ENCODE assay signal across 8 cellular contexts in genomic region chr17:21323406-21324111, GRCh38. TPM values are rescaled to one million over a fixed set of nuclear protein-coding genes. Genes with fewer than 3 reads are reported as not detected.
DNase-seq lines count a peak whose midpoint lies in the region; ATAC-seq and TF ChIP-seq lines count a peak whose summit lies in the region.
"Not testable (repeated sequence)": the region's sequence is repeated elsewhere in the genome, so short reads cannot be mapped to it uniquely, and the experiment has no call there.

No MANE protein-coding gene starts in this region.

- BruUV-seq in mammary epithelial cell (replicated peaks; lab: Mats Ljungman, UMichigan): not testable (repeated sequence)

- H3K9ac ChIP-seq in OCI-LY1 (ENCODE audit: low read length); mammary epithelial cell (ENCODE audit: insufficient read depth, low read length): not testable (repeated sequence)

- in situ Hi-C loops in G401 (cut with HindIII; ENCODE audit: low sequenced_read_pairs); mammary epithelial cell (cut with MboI; ENCODE audit: low sequenced_read_pairs in 2 of 2): not testable (repeated sequence)

- H3F3A ChIP-seq in OCI-LY1 (ENCODE audit: insufficient read depth, low read length): not testable (repeated sequence)

- not testable (repeated sequence) for H2AFZ ChIP-seq in OCI-LY1 (ENCODE audit: low read length)
- H2AFZ ChIP-seq in mammary epithelial cell (ENCODE audit: low read depth, low read length): peak overlapping the region; percentile 95

- H3K79me2 ChIP-seq in OCI-LY1 (ENCODE audit: insufficient read depth, low read length); mammary epithelial cell (ENCODE audit: insufficient read depth, low read length): not testable (repeated sequence)

- peaks cover 22% of the 10 kb centered on the region for H3K4me1 ChIP-seq in OCI-LY1 (ENCODE audit: insufficient read depth, low read length, severe bottlenecking)
- not testable (repeated sequence) for H3K4me1 ChIP-seq in mammary epithelial cell (ENCODE audit: insufficient read depth, low read length); upper lobe of right lung

- 48% methylated on average over 22 of the region's 33 CpGs for WGBS in mammary epithelial cell (ENCODE audit: low coverage, missing lambda C conversion rate)

- H3K4me2 ChIP-seq in OCI-LY1 (ENCODE audit: low read length): peak overlapping the region; percentile 70
- not testable (repeated sequence) for H3K4me2 ChIP-seq in mammary epithelial cell (ENCODE audit: insufficient read depth, low read depth, low read length)

- H3K9me3 Mint-ChIP-seq in glutamatergic neuron (ENCODE audit: unreplicated experiment): not testable (repeated sequence)

- H3K27me3 Mint-ChIP-seq in glutamatergic neuron (ENCODE audit: unreplicated experiment): peaks cover 11% of the 10 kb centered on the region

- peak; percentile 87 for DNase-seq in G401 (ENCODE audit: low spot score)
- DNase-seq in activated CD8-positive, alpha-beta memory T cell treated with anti-CD3 and anti-CD28 coated beads, Interleukin-2, amount 50 U/mL, for 48 hours: peak; percentile 49
- not testable (repeated sequence) for DNase-seq in mammary epithelial cell, glutamatergic neuron
- DNase-seq in mesenteric fat pad (ENCODE audit: low spot score): peak; percentile 88
- DNase-seq in sciatic nerve (ENCODE audit: low spot score): peak; percentile 61
- DNase-seq in upper lobe of right lung: peak; percentile 63

- H3K27me3 ChIP-seq in OCI-LY1 (ENCODE audit: insufficient read depth, low read length); mammary epithelial cell (ENCODE audit: insufficient read depth, low read length); upper lobe of right lung: not testable (repeated sequence)

- H3K27ac Mint-ChIP-seq in glutamatergic neuron (ENCODE audit: unreplicated experiment): not testable (repeated sequence)

- CTCF ChIA-PET in mammary epithelial cell (lab: Charles Lee; ENCODE audit: low non-redundant PET): not testable (repeated sequence)

- peak overlapping the region; percentile 67 for H3K4me3 ChIP-seq in OCI-LY1 (ENCODE audit: low read depth, low read length, poor library complexity, severe bottlenecking)
- H3K4me3 ChIP-seq in mammary epithelial cell (replicated peaks in 1 of 3; ENCODE audit: insufficient read depth in 1 of 3, low read depth in 2 of 3, low read length in 3 of 3): not testable (repeated sequence)
- H3K4me3 ChIP-seq in upper lobe of right lung: peak overlapping the region; percentile 79

- peak; percentile 41 for ATAC-seq in sciatic nerve
- ATAC-seq in upper lobe of right lung: peak; percentile 2

- dilution Hi-C loops in mammary epithelial cell (cut with HindIII; ENCODE audit: low sequenced_read_pairs): not testable (repeated sequence)

- intact Hi-C loops in mammary epithelial cell (cut with micrococcal nuclease): loop anchor here (2.0 kb wide), 2 partner anchors 43 to 189 kb away; no protein-coding TSS in a partner anchor
- intact Hi-C loops in sciatic nerve (cut with DNase I); upper lobe of right lung (cut with DNase I): not testable (repeated sequence)

- not testable (repeated sequence) for H3K36me3 Mint-ChIP-seq in glutamatergic neuron (ENCODE audit: unreplicated experiment)

- H3K27ac ChIP-seq in OCI-LY1 (ENCODE audit: low read depth, low read length, poor library complexity, severe bottlenecking): peak overlapping the region; percentile 54
- H3K27ac ChIP-seq in mammary epithelial cell (ENCODE audit: insufficient read depth, low read depth, low read length); upper lobe of right lung: not testable (repeated sequence)

- not testable (repeated sequence) for H3K4me1 Mint-ChIP-seq in glutamatergic neuron (ENCODE audit: low read depth, unreplicated experiment)

- not testable (repeated sequence) for TF ChIP-seq CTCF in OCI-LY1 (IDR thresholded peaks at IDR 0.05; ENCODE audit: low read length); mammary epithelial cell (conservative IDR thresholded peaks at IDR 0.05 in 1 of 2, IDR thresholded peaks at IDR 0.05 in 1 of 2; ENCODE audit: extremely low read depth in 1 of 2, insufficient read depth in 1 of 2, low read depth in 1 of 2, low read length in 2 of 2); glutamatergic neuron (IDR thresholded peaks at IDR 0.05; ENCODE audit: partially characterized antibody, unreplicated experiment); upper lobe of right lung (IDR thresholded peaks at IDR 0.05)

- peak overlapping the region; percentile 91 for H3K4me3 Mint-ChIP-seq in glutamatergic neuron (ENCODE audit: unreplicated experiment)

- not testable (repeated sequence) for H4K20me1 ChIP-seq in OCI-LY1 (ENCODE audit: insufficient read depth, low read length); mammary epithelial cell (ENCODE audit: insufficient read depth, low read length)

- H3K9me3 ChIP-seq in OCI-LY1 (ENCODE audit: low read length); mammary epithelial cell (replicated peaks; ENCODE audit: insufficient read depth, low read length); upper lobe of right lung: not testable (repeated sequence)

- not testable (repeated sequence) for H3K9me2 ChIP-seq in OCI-LY1 (ENCODE audit: low read depth, low read length)

- H3K36me3 ChIP-seq in OCI-LY1 (ENCODE audit: insufficient read depth, low read length); mammary epithelial cell (ENCODE audit: insufficient read depth, low read length); upper lobe of right lung: not testable (repeated sequence)

RNA-seq across cellular contexts. Expression of gene MAP2K3, which starts 39.0 kb away (rescaled TPM):
- 35.2 and 37.9 TPM in 2 replicates for total RNA-seq in G401 (2014; rRNA removed; shearing (Covaris generic))
- 10 to 100 TPM; 14.2 to 57.6 TPM for total RNA-seq in mammary epithelial cell
- polyA plus RNA-seq in mammary epithelial cell: 49.5 TPM
- polyA minus RNA-seq in mammary epithelial cell: 80.6 TPM
- 38.0 TPM for total RNA-seq in glutamatergic neuron (ENCODE audit: unreplicated experiment)
- total RNA-seq in mesenteric fat pad: 103 TPM
- total RNA-seq in sciatic nerve: 42.2 TPM
- total RNA-seq in upper lobe of right lung: 68.3 TPM

RNA-seq across cellular contexts. Expression of gene KCNJ12, which starts 52.6 kb away (rescaled TPM):
- 3.9 and 4.9 TPM in 2 replicates for total RNA-seq in G401 (2014; rRNA removed; shearing (Covaris generic))
- not detected for total RNA-seq in mammary epithelial cell
- 0.11 TPM for polyA plus RNA-seq in mammary epithelial cell
- not detected for polyA minus RNA-seq in mammary epithelial cell
- 9.6 TPM for total RNA-seq in glutamatergic neuron (ENCODE audit: unreplicated experiment)
- total RNA-seq in mesenteric fat pad: 2.5 TPM
- 1.0 TPM for total RNA-seq in sciatic nerve
- 2.5 TPM for total RNA-seq in upper lobe of right lung
